12 cellular contexts compared by ENCODE assay signal in genomic region chr17:42853004-42853403, GRCh38. TPM values are rescaled to one million over a fixed set of nuclear protein-coding genes. Genes with fewer than 3 reads are reported as not detected.
DNase-seq lines count a peak whose midpoint lies in the region; ATAC-seq and TF ChIP-seq lines count a peak whose summit lies in the region.
"Had no signal": no experiment of that assay in that cellular context is flagged by ENCODE, and none has a peak within 500 bp of the region (broad histone marks: within the 10 kb centered on the region; RNA-seq: fewer than 3 reads in every experiment).

No MANE protein-coding gene starts in this region.

- peak overlapping the region in 7 of 12 donors; percentile 18 to 85 (median 60) for H3K27ac ChIP-seq in heart left ventricle
- H3K27ac ChIP-seq: hepatocyte had no signal

- no peaks in the 10 kb centered on the region for H3K9me3 ChIP-seq in heart left ventricle

- ATAC-seq in heart left ventricle (peak in 2 of 4 donors; percentile 8 to 68), GM19351 (IDR thresholded peaks at IDR 0.05; ENCODE audit: unreplicated experiment) (no peak)
- ATAC-seq: naive thymus-derived CD8-positive, alpha-beta T cell had no signal

- TF ChIP-seq POLR2A in heart left ventricle (IDR thresholded peaks at IDR 0.05): no peak

- TF ChIP-seq CTCF in heart left ventricle (IDR thresholded peaks at IDR 0.05): no peak

- peak in 1 of 5 donors; percentile 24 for DNase-seq in heart left ventricle
- no peak for DNase-seq in cardiac septum (ENCODE audit: low spot score)
- DNase-seq in NCI-H1092 treated with DMSO at 0.1 percent for 48 hours (lab: John Stamatoyannopoulos, UW): no peak
- DNase-seq: activated CD4-positive, CD25-positive, alpha-beta regulatory T cell; activated effector memory CD4-positive, alpha-beta T cell treated with Interleukin-2 at 50 U/mL for 16 hours; DND-41; IMR-90; naive thymus-derived CD8-positive, alpha-beta T cell; stimulated activated CD4-positive, alpha-beta T cell treated with anti-CD3 and anti-CD28 coated beads, Interleukin-4, amount 100 ng/mL, for 1 hour had no signal

- 59 to 67% (median 63%) methylated on average over 4 of the region's 4 CpGs for WGBS in heart left ventricle, 4 donors

- intact Hi-C loops in heart left ventricle (cut with DNase I) (no loop called here), cardiac septum (cut with DNase I) (no loop called here)

- peak overlapping the region in 11 of 12 donors; percentile 4 to 56 (median 39) for H3K4me3 ChIP-seq in heart left ventricle
- H3K4me3 ChIP-seq: hepatocyte had no signal

- peaks cover 0 to 4% (median 0%) of the 10 kb centered on the region in 9 donors for H3K27me3 ChIP-seq in heart left ventricle

- peaks cover 0 to 30% (median 7%) of the 10 kb centered on the region in 12 donors for H3K4me1 ChIP-seq in heart left ventricle

- no peaks in the 10 kb centered on the region for H3K36me3 ChIP-seq in heart left ventricle

RNA-seq across cellular contexts. Expression of gene AOC3, which starts 2.0 kb away (rescaled TPM):
- total RNA-seq in heart left ventricle: 10 to 100 TPM in 4 of 9 donors, 1 to 10 TPM in 5; 3.9 to 55.4 (median 9.2) TPM
- 10 to 100 TPM; 10.2 to 11.8 TPM for polyA plus RNA-seq in heart left ventricle
- 12.9 TPM for total RNA-seq in cardiac septum
- total RNA-seq: IMR-90 had no signal

RNA-seq across cellular contexts. Expression of gene AOC2, which starts 8.6 kb away (rescaled TPM):
- total RNA-seq in heart left ventricle (under 1 TPM; 0.21 to 0.88 (median 0.44) TPM), cardiac septum (0.89 TPM)
- under 1 TPM; 0.23 to 0.50 TPM for polyA plus RNA-seq in heart left ventricle

RNA-seq across cellular contexts. Expression of gene PSME3, which starts 19.8 kb away (rescaled TPM):
- total RNA-seq in heart left ventricle: 100 to 1,000 TPM in 1 of 9 donors, 10 to 100 TPM in 8; 59.7 to 105 (median 67.7) TPM
- 100 to 1,000 TPM in 1 of 2 donors, 10 to 100 TPM in 1; 47.4 to 157 TPM for polyA plus RNA-seq in heart left ventricle
- 66.9 TPM for total RNA-seq in cardiac septum

RNA-seq across cellular contexts. Expression of gene BECN1, which starts 28.9 kb away (rescaled TPM):
- 10 to 100 TPM; 70.8 to 94.9 (median 79.8) TPM for total RNA-seq in heart left ventricle
- 10 to 100 TPM; 29.9 to 91.9 TPM for polyA plus RNA-seq in heart left ventricle
- total RNA-seq in cardiac septum: 84.3 TPM

RNA-seq across cellular contexts. Expression of gene G6PC1, which starts 47.6 kb away (rescaled TPM):
- not detected for total RNA-seq in heart left ventricle
- polyA plus RNA-seq in heart left ventricle: not detected
- total RNA-seq in cardiac septum: not detected
- total RNA-seq: IMR-90; naive thymus-derived CD8-positive, alpha-beta T cell; ureter had no signal
- polyA plus RNA-seq: IMR-90; naive thymus-derived CD8-positive, alpha-beta T cell had no signal
